1 cellular context compared by ENCODE assay signal in the genomic region with DNA sequence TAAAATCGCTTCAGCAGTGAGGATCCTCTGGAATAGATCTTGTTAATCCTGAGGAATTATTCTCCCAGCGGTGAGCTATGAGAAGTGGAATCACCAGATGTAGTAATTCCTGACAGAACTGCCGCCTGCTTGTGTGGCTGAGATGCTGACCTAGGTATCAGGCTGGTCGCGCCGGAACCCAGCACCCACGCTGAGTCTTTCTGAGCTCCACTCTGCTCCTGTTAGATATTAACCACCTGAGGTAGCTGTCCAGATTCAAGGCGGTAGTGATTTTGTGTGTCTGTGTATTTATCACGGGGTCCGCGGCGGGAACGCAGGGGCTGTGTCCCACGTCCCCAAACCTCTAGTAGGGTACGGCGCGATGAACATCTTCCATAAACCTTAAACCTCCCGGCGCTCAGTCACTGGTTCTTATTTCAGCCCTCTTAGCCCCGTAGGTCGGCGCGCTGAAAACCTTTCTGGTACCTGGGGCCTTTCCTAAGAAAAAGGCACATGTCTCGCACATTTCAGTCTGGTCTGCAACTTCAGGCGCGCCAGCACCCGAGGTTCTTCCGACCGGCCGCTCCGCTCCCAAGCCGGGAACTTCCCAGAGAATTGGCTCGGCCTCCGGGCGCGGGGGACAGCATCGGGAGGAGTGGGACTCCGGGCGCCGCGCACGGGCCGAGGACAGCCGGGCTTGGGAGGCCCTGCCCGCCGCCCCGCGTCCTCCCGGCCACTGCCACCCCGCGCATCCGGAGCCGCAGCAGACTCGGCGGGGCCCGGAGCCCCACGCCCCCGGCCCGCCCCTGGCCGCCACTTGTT.
TF ChIP-seq lines count a peak whose summit lies in the region.

No MANE protein-coding gene starts in this region.

TF ChIP-seq in GM12878, 131 proteins besides CTCF, POLR2A, EP300 and RAD21:
- 0 out of 2 replicates have a peak, but pooled peaks have one; percentile 30 for TF ChIP-seq NBN (IDR thresholded peaks at IDR 0.05)
- peak; percentile 24 for TF ChIP-seq NKRF (conservative IDR thresholded peaks at IDR 0.05)
- TF ChIP-seq BMI1 (IDR thresholded peaks at IDR 0.05; ENCODE audit: borderline replicate concordance): no peak
- peak; percentile 32; the same call in 1 of the 2 replicates for TF ChIP-seq RB1 (IDR thresholded peaks at IDR 0.05; ENCODE audit: borderline replicate concordance)
- TF ChIP-seq NR2C2 (IDR thresholded peaks at IDR 0.05; ENCODE audit: borderline replicate concordance, control insufficient read depth, insufficient read length, low read depth): no peak
- 0 out of 2 replicates have a peak, but pooled peaks have one; percentile 11 for TF ChIP-seq LARP7 (IDR thresholded peaks at IDR 0.05)
- no peak for TF ChIP-seq FOS (IDR thresholded peaks at IDR 0.05; ENCODE audit: borderline replicate concordance, extremely low read depth, insufficient read length)
- 0 out of 2 replicates have a peak, but pooled peaks have one; percentile 12 for TF ChIP-seq EED (IDR thresholded peaks at IDR 0.05; ENCODE audit: low read depth)
- TF ChIP-seq SUPT20H (IDR thresholded peaks at IDR 0.05; ENCODE audit: borderline replicate concordance, control insufficient read depth, low read depth, low read length): no peak
- no peak for TF ChIP-seq ZNF207 (IDR thresholded peaks at IDR 0.05; ENCODE audit: borderline replicate concordance)
- no peak for TF ChIP-seq HDGF (IDR thresholded peaks at IDR 0.05)
- no peak for TF ChIP-seq HDAC6 (IDR thresholded peaks at IDR 0.05; ENCODE audit: unreplicated experiment)
- 0 out of 2 replicates have a peak, but pooled peaks have one; percentile 14 for TF ChIP-seq RELB (IDR thresholded peaks at IDR 0.05; ENCODE audit: low read depth)
- no peak for TF ChIP-seq POLR2AphosphoS5 (IDR thresholded peaks at IDR 0.05; ENCODE audit: low read length)
- TF ChIP-seq MXI1 (IDR thresholded peaks at IDR 0.05; ENCODE audit: low read depth, low read length): peak; percentile 41; the same call in 1 of the 2 replicates
- TF ChIP-seq ZNF217 (IDR thresholded peaks at IDR 0.05): no peak
TF ChIP-seq in GM12878: peak in this region for 7.
